Comparison of ENCODE assay signal across 18 cellular contexts in the genomic region with DNA sequence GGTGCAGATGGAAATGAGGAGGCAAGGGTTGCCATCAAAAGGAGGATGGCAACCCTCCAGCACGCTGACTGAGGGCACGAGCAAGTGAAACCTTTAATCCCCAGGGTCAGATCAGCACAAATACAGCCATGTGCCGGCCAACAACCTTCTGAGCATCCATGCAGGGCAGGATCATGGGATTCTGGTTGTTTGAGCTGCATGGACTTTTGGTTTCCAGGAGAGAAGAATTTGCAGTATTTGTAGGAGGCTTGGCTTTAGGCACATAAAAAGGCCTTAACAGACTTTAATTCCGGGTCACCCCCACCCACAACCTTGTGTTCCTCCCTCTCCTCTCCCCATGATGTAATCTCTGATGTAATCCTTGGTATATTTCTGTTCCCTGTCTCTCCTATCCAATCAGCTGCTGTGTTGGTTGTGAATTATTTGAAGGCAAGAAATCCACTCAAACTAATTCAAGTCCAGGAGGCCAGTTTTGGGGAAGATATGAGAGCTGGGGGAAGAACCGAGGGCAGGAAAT.
A peak's percentile ranks its signal among the peaks of the same experiment; 100 is the strongest.
DNase-seq lines count a peak whose midpoint lies in the region; ATAC-seq lines count a peak whose summit lies in the region.
"Had no signal": no experiment of that assay in that cellular context is flagged by ENCODE, and none has a peak within 500 bp of the region (broad histone marks: within the 10 kb centered on the region; RNA-seq: fewer than 3 reads in every experiment).

No MANE protein-coding gene starts in this region.

- H3K27me3 ChIP-seq in neuronal stem cell (ENCODE audit: control insufficient read depth in 3 of 3, insufficient read depth in 3 of 3, low read depth in 1 of 3, low read length in 3 of 3), result peaks cover 0 to 86% (median 0%) of the 10 kb centered on the region in 3 experiments
- H3K27me3 ChIP-seq: ovary had no signal

- no peaks in the 10 kb centered on the region for H3K36me3 ChIP-seq in neuronal stem cell (replicated peaks in 1 of 2; ENCODE audit: control insufficient read depth in 2 of 2, insufficient read depth in 2 of 2, low read length in 2 of 2)
- H3K36me3 ChIP-seq: ovary, spleen had no signal

- H3K4me3 ChIP-seq in neuronal stem cell (ENCODE audit: low read length in 2 of 2), result no peak overlapping the region
- H3K4me3 ChIP-seq: ovary, spleen had no signal

- no peak overlapping the region for H4K91ac ChIP-seq in neuronal stem cell (ENCODE audit: low read depth, low read length, poor library complexity)

- H2BK12ac ChIP-seq in neuronal stem cell (ENCODE audit: low read length), result no peak overlapping the region

- no peak overlapping the region for H3K4ac ChIP-seq in neuronal stem cell (ENCODE audit: low read length)

- H2AFZ ChIP-seq in neuronal stem cell (ENCODE audit: low read length), result no peak overlapping the region

- no peak overlapping the region for H3K18ac ChIP-seq in neuronal stem cell (ENCODE audit: low read length)

- no peak overlapping the region for H3K23ac ChIP-seq in neuronal stem cell (ENCODE audit: low read depth, low read length, poor library complexity)

- peak; percentile 3 for DNase-seq in GM04504 (ENCODE audit: low read depth)
- DNase-seq in NOMO-1 treated with DMSO at 0.1 percent for 48 hours (lab: John Stamatoyannopoulos, UW; ENCODE audit: unreplicated experiment), result peak; percentile 63
- DNase-seq in dedifferentiated amniotic fluid mesenchymal stem cell (ENCODE audit: extremely low spot score), result peak; percentile 53
- DNase-seq in neuronal stem cell (ENCODE audit: low spot score), result no peak
- DNase-seq in stimulated activated CD4-positive, alpha-beta T cell treated with anti-CD3 and anti-CD28 coated beads, Interleukin-4, amount 100 ng/mL, for 24 hours, result no peak
- no peak for DNase-seq in NCI-H1436 (lab: John Stamatoyannopoulos, UW)
- no peak for DNase-seq in HPDE6-E6E7 (ENCODE audit: extremely low spot score)
- DNase-seq: activated CD4-positive, alpha-beta T cell treated with anti-CD3 and anti-CD28 coated beads, Interleukin-2, amount 50 U/mL, for 4 hours; activated naive CD8-positive, alpha-beta T cell treated with anti-CD3 and anti-CD28 coated beads for 36 hours; activated T-cell treated with anti-CD3 and anti-CD28 coated beads, Interleukin-2, amount 50 U/mL, for 4 hours; midbrain; NCI-H2081 treated with DMSO at 0.1 percent for 48 hours; NCI-H82; ovary; Right ventricle myocardium superior; spleen had no signal

- H3K9ac ChIP-seq in neuronal stem cell (ENCODE audit: low read depth, low read length, poor library complexity), result no peak overlapping the region

- no peak overlapping the region for H2BK5ac ChIP-seq in neuronal stem cell (ENCODE audit: low read length)

- peak overlapping the region; percentile 12 for H3K14ac ChIP-seq in neuronal stem cell (ENCODE audit: low read length)

- no peak overlapping the region for H3K4me2 ChIP-seq in neuronal stem cell (ENCODE audit: insufficient read depth, low read length, poor library complexity, severe bottlenecking)

- no peak overlapping the region for H2BK15ac ChIP-seq in neuronal stem cell (ENCODE audit: low read length)

- H2BK120ac ChIP-seq in neuronal stem cell (ENCODE audit: low read depth, low read length), result no peak overlapping the region

- peak overlapping the region; percentile 39 for H2AK5ac ChIP-seq in neuronal stem cell (ENCODE audit: low read depth, low read length)

- no peak overlapping the region for H4K8ac ChIP-seq in neuronal stem cell (ENCODE audit: low read depth, low read length)

- ATAC-seq in GM18517 (IDR thresholded peaks at IDR 0.05; ENCODE audit: unreplicated experiment), result no peak
- ATAC-seq: activated T-cell treated with anti-CD3 and anti-CD28 coated beads, Interleukin-2, amount 50 U/mL, for 4 hours had no signal

- no peaks in the 10 kb centered on the region for H3K9me3 ChIP-seq in neuronal stem cell (replicated peaks in 1 of 2; ENCODE audit: control insufficient read depth in 2 of 2, insufficient read depth in 1 of 2, low read depth in 1 of 2, low read length in 2 of 2)
- H3K9me3 ChIP-seq: ovary, spleen had no signal

- H3K4me1 ChIP-seq in neuronal stem cell (ENCODE audit: control insufficient read depth in 2 of 2, insufficient read depth in 1 of 2, low read depth in 1 of 2, low read length in 2 of 2), result peaks cover 17 to 42% of the 10 kb centered on the region in 2 donors

- WGBS in neuronal stem cell (ENCODE audit: extremely low coverage in 2 of 2, insufficient read length in 2 of 2, insufficient replicate concordance in 1 of 2), 2 donors, result no CpG with 5 or more reads among the region's 5 CpGs

- no peak overlapping the region for H3K27ac ChIP-seq in neuronal stem cell (replicated peaks; ENCODE audit: low read length)
- H3K27ac ChIP-seq: C4-2B, ovary, spleen had no signal

- H3K79me1 ChIP-seq in neuronal stem cell (ENCODE audit: low read depth, low read length), result no peaks in the 10 kb centered on the region

Comparison
In these comparisons a context has a peak if more than half of its experiments do, and no peak if none do; other contexts are left out.
1. DNase-seq: peak in GM04504 (single experiment), NOMO-1 treated with DMSO at 0.1 percent for 48 hours (single experiment) and dedifferentiated amniotic fluid mesenchymal stem cell (single experiment); none in neuronal stem cell (single experiment), stimulated activated CD4-positive, alpha-beta T cell treated with anti-CD3 and anti-CD28 coated beads, Interleukin-4, amount 100 ng/mL, for 24 hours (single experiment), NCI-H1436 (single experiment) and HPDE6-E6E7 (single experiment).